ENCODE assay signal across 8 cellular contexts in the genomic region with DNA sequence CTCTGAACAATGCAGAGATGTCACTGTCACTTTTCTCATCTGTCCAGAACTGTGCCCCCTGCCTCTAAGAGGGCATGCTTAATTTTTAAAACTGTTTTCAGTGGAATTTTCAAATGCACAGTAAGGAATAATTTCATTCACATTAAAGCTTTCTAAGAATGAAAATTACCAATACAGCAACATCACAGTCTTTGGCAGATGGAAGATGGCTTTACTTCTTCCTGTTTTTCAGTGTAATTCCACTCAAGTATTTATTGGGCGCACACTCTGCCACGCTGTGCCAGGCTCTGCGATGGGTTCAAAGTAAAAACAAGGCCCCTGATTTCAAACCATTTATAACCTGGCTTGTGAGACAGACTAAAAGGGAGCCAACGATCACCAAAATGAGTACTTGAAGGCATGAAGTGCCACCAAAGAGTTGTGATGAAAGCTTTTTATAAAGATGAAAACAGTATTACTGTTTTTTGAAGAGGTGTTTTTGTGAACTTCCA. TPM values are rescaled to one million over a fixed set of nuclear protein-coding genes. Genes with fewer than 3 reads are reported as not detected.
DNase-seq lines count a peak whose midpoint lies in the region; ATAC-seq and TF ChIP-seq lines count a peak whose summit lies in the region.

No MANE protein-coding gene starts in this region.

- H3K4me1 ChIP-seq in liver (ENCODE audit: control insufficient read depth in 4 of 4, insufficient read depth in 4 of 4, low read length in 3 of 4), result peaks cover 2 to 17% (median 13%) of the 10 kb centered on the region in 4 donors

- H3K4me3 Mint-ChIP-seq in activated naive CD4-positive, alpha-beta T cell treated with anti-CD3 and anti-CD28 coated beads for 36 hours, result peak overlapping the region; percentile 92
- peak overlapping the region; percentile 97 for H3K4me3 Mint-ChIP-seq in activated naive CD8-positive, alpha-beta T cell
- H3K4me3 Mint-ChIP-seq in type B pancreatic cell, result peak overlapping the region; percentile 95

- peaks cover 38% of the 10 kb centered on the region for H3K4me1 Mint-ChIP-seq in activated naive CD4-positive, alpha-beta T cell treated with anti-CD3 and anti-CD28 coated beads for 36 hours (ENCODE audit: low read depth)
- peaks cover 47% of the 10 kb centered on the region for H3K4me1 Mint-ChIP-seq in activated naive CD8-positive, alpha-beta T cell (ENCODE audit: low read depth)
- H3K4me1 Mint-ChIP-seq in type B pancreatic cell (ENCODE audit: unreplicated experiment), result peaks cover 35% of the 10 kb centered on the region

- H3K9me3 Mint-ChIP-seq in activated naive CD4-positive, alpha-beta T cell treated with anti-CD3 and anti-CD28 coated beads for 36 hours, result no peaks in the 10 kb centered on the region
- H3K9me3 Mint-ChIP-seq in activated naive CD8-positive, alpha-beta T cell (ENCODE audit: low read depth), result no peaks in the 10 kb centered on the region
- H3K9me3 Mint-ChIP-seq in type B pancreatic cell, result no peaks in the 10 kb centered on the region

- no peaks in the 10 kb centered on the region for H3K9me3 ChIP-seq in liver (ENCODE audit: control insufficient read depth in 4 of 4, low read length in 3 of 4)

- H3K9ac ChIP-seq in liver (ENCODE audit: low read depth in 1 of 2, low read length in 2 of 2), result no peak overlapping the region

- intact Hi-C loops in activated naive CD4-positive, alpha-beta T cell treated with anti-CD3 and anti-CD28 coated beads for 36 hours (cut with micrococcal nuclease), result loop anchor here (1.0 to 10.0 kb wide), 7 partner anchors 17 to 1969 kb away; partner anchors contain the start of genes NGLY1, OXSM and SLC4A7

- no peak for TF ChIP-seq RAD21 in liver (IDR thresholded peaks at IDR 0.05)

- peaks cover 6% of the 10 kb centered on the region for H3K36me3 Mint-ChIP-seq in activated naive CD4-positive, alpha-beta T cell treated with anti-CD3 and anti-CD28 coated beads for 36 hours (ENCODE audit: low read depth)
- peaks cover 2% of the 10 kb centered on the region for H3K36me3 Mint-ChIP-seq in activated naive CD8-positive, alpha-beta T cell
- peaks cover 4% of the 10 kb centered on the region for H3K36me3 Mint-ChIP-seq in type B pancreatic cell

- whole genome bisulfite sequencing in liver, result 83% methylated on average over 4 of the region's 4 CpGs

- no peaks in the 10 kb centered on the region for H3K27me3 ChIP-seq in liver (ENCODE audit: control insufficient read depth in 4 of 4, insufficient read depth in 4 of 4, low read length in 3 of 4)

- TF ChIP-seq CTCF in liver (IDR thresholded peaks at IDR 0.05; ENCODE audit: low read depth, low read length, missing input control), result no peak
- no peak for TF ChIP-seq CTCF in type B pancreatic cell (conservative IDR thresholded peaks at IDR 0.05)

- DNase-seq in activated naive CD4-positive, alpha-beta T cell treated with anti-CD3 and anti-CD28 coated beads for 36 hours, result no peak
- DNase-seq in activated naive CD4-positive, alpha-beta T cell (lab: John Stamatoyannopoulos, UW), result no peak
- DNase-seq in type B pancreatic cell (ENCODE audit: extremely low spot score, unreplicated experiment), result no peak
- no peak for DNase-seq in NCI-H1436 (lab: John Stamatoyannopoulos, UW)
- no peak for DNase-seq in H4 (ENCODE audit: low spot score)

- no peak overlapping the region for H3K4me3 ChIP-seq in liver (ENCODE audit: low read depth in 1 of 3, low read length in 3 of 3)

- no peaks in the 10 kb centered on the region for H3K36me3 ChIP-seq in liver (ENCODE audit: control insufficient read depth in 4 of 4, insufficient read depth in 3 of 4, low read depth in 1 of 4, low read length in 3 of 4)

- H3K27me3 Mint-ChIP-seq in activated naive CD4-positive, alpha-beta T cell treated with anti-CD3 and anti-CD28 coated beads for 36 hours (ENCODE audit: low read depth), result no peaks in the 10 kb centered on the region
- no peaks in the 10 kb centered on the region for H3K27me3 Mint-ChIP-seq in activated naive CD8-positive, alpha-beta T cell
- H3K27me3 Mint-ChIP-seq in type B pancreatic cell, result no peaks in the 10 kb centered on the region

- H3K27ac ChIP-seq in liver (ENCODE audit: low read depth in 1 of 2, low read length in 2 of 2), result peak overlapping the region; percentile 94 to 97

- CTCF ChIA-PET in activated naive CD4-positive, alpha-beta T cell treated with anti-CD3 and anti-CD28 coated beads for 36 hours (lab: Charles Lee), result interaction anchor here (2.2 kb wide), 1 partner anchor 18 kb away, joined by 10 read pairs; no protein-coding TSS in a partner anchor

- H3K27ac Mint-ChIP-seq in activated naive CD4-positive, alpha-beta T cell treated with anti-CD3 and anti-CD28 coated beads for 36 hours, result peak overlapping the region; percentile 100
- peak overlapping the region; percentile 99 for H3K27ac Mint-ChIP-seq in activated naive CD8-positive, alpha-beta T cell
- H3K27ac Mint-ChIP-seq in type B pancreatic cell, result peak overlapping the region; percentile 100

- ATAC-seq in HG02885 (IDR thresholded peaks at IDR 0.05; ENCODE audit: poor library complexity, unreplicated experiment), result no peak

TF ChIP-seq in liver, 16 proteins besides CTCF, POLR2A, EP300 and RAD21:
- TF ChIP-seq TAF1 (conservative IDR thresholded peaks at IDR 0.05) (no peak), SP1 (IDR thresholded peaks at IDR 0.05) (no peak), GABPA (IDR thresholded peaks at IDR 0.05 in 1 of 2, conservative IDR thresholded peaks at IDR 0.05 in 1 of 2) (no peak), FOXA1 (IDR thresholded peaks at IDR 0.05) (no peak), RXRA (IDR thresholded peaks at IDR 0.05) (no peak), JUND (IDR thresholded peaks at IDR 0.05) (no peak), HNF4A (conservative IDR thresholded peaks at IDR 0.05) (no peak)
- TF ChIP-seq, protein P1, sequence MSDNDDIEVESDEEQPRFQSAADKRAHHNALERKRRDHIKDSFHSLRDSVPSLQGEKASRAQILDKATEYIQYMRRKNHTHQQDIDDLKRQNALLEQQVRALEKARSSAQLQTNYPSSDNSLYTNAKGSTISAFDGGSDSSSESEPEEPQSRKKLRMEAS (IDR thresholded peaks at IDR 0.05), result no peak
TF ChIP-seq in liver: peak in this region for 0.

RNA-seq across cellular contexts. Expression of gene TOP2B, which starts 1.0 kb away (rescaled TPM):
- 100 to 1,000 TPM; 113 to 114 TPM for total RNA-seq in activated naive CD4-positive, alpha-beta T cell treated with anti-CD3 and anti-CD28 coated beads for 36 hours
- total RNA-seq in liver (10 to 100 TPM; 46.7 to 52.9 TPM), type B pancreatic cell (ENCODE audit: low replicate concordance) (106 and 198 TPM in 2 replicates)
- polyA plus RNA-seq in liver, result 10 to 100 TPM; 13.5 to 22.4 TPM
- 38.9 and 45.3 TPM in 2 replicates for total RNA-seq in H4 (2014; rRNA removed; shearing (Covaris generic))
